20 cellular contexts compared by ENCODE assay signal in genomic region chrX:21905976-21906375, GRCh38. TPM values are rescaled to one million over a fixed set of nuclear protein-coding genes. Genes with fewer than 3 reads are reported as not detected.
DNase-seq lines count a peak whose midpoint lies in the region; ATAC-seq and TF ChIP-seq lines count a peak whose summit lies in the region.
"Had no signal": no experiment of that assay in that cellular context is flagged by ENCODE, and none has a peak within 500 bp of the region (broad histone marks: within the 10 kb centered on the region; RNA-seq: fewer than 3 reads in every experiment).

No MANE protein-coding gene starts in this region.

- H3K4me3 Mint-ChIP-seq in progenitor cell of endocrine pancreas (ENCODE audit: low read depth): no peak overlapping the region
- H3K4me3 Mint-ChIP-seq: CD4-positive, alpha-beta memory T cell had no signal

- H3K4me1 Mint-ChIP-seq in progenitor cell of endocrine pancreas (ENCODE audit: low read depth): peaks cover 33% of the 10 kb centered on the region
- H3K4me1 Mint-ChIP-seq: CD4-positive, alpha-beta memory T cell had no signal

- no peaks in the 10 kb centered on the region for H3K9me3 Mint-ChIP-seq in progenitor cell of endocrine pancreas (ENCODE audit: low read depth)
- H3K9me3 Mint-ChIP-seq: CD4-positive, alpha-beta memory T cell had no signal

- DNase-seq in NCI-H2107 treated with DMSO at 0.1 percent for 48 hours (lab: John Stamatoyannopoulos, UW; ENCODE audit: unreplicated experiment) (peak; percentile 35), NCI-H2107 (lab: John Stamatoyannopoulos, UW) (no peak), NCI-H526 (lab: John Stamatoyannopoulos, UW) (peak; percentile 59 to 70), left kidney (ENCODE audit: low read depth, low spot score) (peak; percentile 36), progenitor cell of endocrine pancreas (ENCODE audit: low spot score, unreplicated experiment) (no peak), NCI-H1694 (lab: John Stamatoyannopoulos, UW) (no peak), RKO (ENCODE audit: low spot score) (no peak)
- DNase-seq: Calu3; CD4-positive, alpha-beta memory T cell; IMR-90; Karpas-422; MG63; NCI-H1092; NCI-H1694 treated with DMSO at 0.1 percent for 48 hours; NCI-H510A treated with DMSO at 0.1 percent for 48 hours; NK-92 treated with Interleukin-12 subunit alpha and Interleukin-12 subunit beta, amount 100 ng/mL, for 24 hours; OCI-M1; RPMI8226; SIG-M5 had no signal

- no peaks in the 10 kb centered on the region for H3K36me3 Mint-ChIP-seq in progenitor cell of endocrine pancreas (ENCODE audit: insufficient read depth)

- no peak for TF ChIP-seq CTCF in progenitor cell of endocrine pancreas (IDR thresholded peaks at IDR 0.05; ENCODE audit: unreplicated experiment)

- ATAC-seq in GM19395 (IDR thresholded peaks at IDR 0.05; ENCODE audit: unreplicated experiment): no peak

- no peaks in the 10 kb centered on the region for H3K27me3 Mint-ChIP-seq in progenitor cell of endocrine pancreas
- H3K27me3 Mint-ChIP-seq: CD4-positive, alpha-beta memory T cell had no signal

- H3K27ac Mint-ChIP-seq in progenitor cell of endocrine pancreas: peak overlapping the region; percentile 67
- H3K27ac Mint-ChIP-seq: CD4-positive, alpha-beta memory T cell had no signal

RNA-seq across cellular contexts. Expression of gene SMS, which starts 34.5 kb away (rescaled TPM):
- 280 and 288 TPM in 2 replicates for total RNA-seq in progenitor cell of endocrine pancreas

RNA-seq across cellular contexts. Expression of gene YY2, which starts 50.2 kb away (rescaled TPM):
- total RNA-seq in progenitor cell of endocrine pancreas: 2.2 and 2.3 TPM in 2 replicates

Comparison
In these comparisons a context has a peak if more than half of its experiments do, and no peak if none do; other contexts are left out.
1. DNase-seq: peak in NCI-H2107 treated with DMSO at 0.1 percent for 48 hours (single experiment), NCI-H526 (2 of 2) and left kidney (single experiment); none in NCI-H2107 (single experiment), progenitor cell of endocrine pancreas (single experiment), NCI-H1694 (single experiment) and RKO (single experiment).